Comparison of ENCODE assay signal across 21 cellular contexts in the genomic region with DNA sequence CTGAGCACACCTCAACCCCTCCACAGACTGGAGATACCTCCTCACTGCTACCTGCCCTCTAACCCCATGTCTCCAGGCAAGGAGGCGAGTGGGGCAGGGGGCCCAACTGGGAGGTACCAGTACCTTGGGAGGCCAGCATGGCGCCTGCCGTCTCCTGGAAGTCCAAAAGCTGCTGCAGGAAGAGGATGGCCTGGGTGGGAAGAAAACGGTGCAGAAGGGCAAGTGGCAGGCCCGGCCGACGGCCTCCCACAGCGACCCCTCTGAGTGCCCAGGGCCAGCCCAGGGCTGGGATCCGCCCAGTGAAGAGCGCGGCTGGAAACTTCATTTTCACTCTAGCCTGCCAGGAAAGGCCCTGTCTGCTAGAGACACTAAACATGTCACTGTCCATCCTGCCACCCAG. TPM values are rescaled to one million over a fixed set of nuclear protein-coding genes. Genes with fewer than 3 reads are reported as not detected.
DNase-seq lines count a peak whose midpoint lies in the region; ATAC-seq and TF ChIP-seq lines count a peak whose summit lies in the region.
"Had no signal": no experiment of that assay in that cellular context is flagged by ENCODE, and none has a peak within 500 bp of the region (broad histone marks: within the 10 kb centered on the region; RNA-seq: fewer than 3 reads in every experiment).

No MANE protein-coding gene starts in this region.

- peaks cover 5% of the 10 kb centered on the region for H3F3A ChIP-seq in SK-N-SH (replicated peaks; ENCODE audit: insufficient read depth)
- H3F3A ChIP-seq in neural progenitor cell (ENCODE audit: low read depth): no peaks in the 10 kb centered on the region

- H3K27ac ChIP-seq in SK-N-SH (ENCODE audit: low read depth in 2 of 2, low read length in 1 of 2) (no peak overlapping the region), osteoblast (ENCODE audit: low read depth, low read length) (no peak overlapping the region), neural progenitor cell (no peak overlapping the region)
- H3K27ac ChIP-seq: 22Rv1, A549, C4-2B, GM23248 had no signal

- peak; percentile 21 for DNase-seq in SK-N-SH
- no peak for DNase-seq in WTC11 (ENCODE audit: low spot score)
- DNase-seq in osteoblast (ENCODE audit: insufficient read length, low spot score, missing footprints): peak; percentile 35
- DNase-seq in neural progenitor cell (ENCODE audit: low spot score): no peak
- no peak for DNase-seq in GF-D8 (lab: John Stamatoyannopoulos, UW)
- DNase-seq: AML-193; CD4-positive, alpha-beta T cell; DND-41; EL; GM23248; HCEC 1CT had no signal

- H3K79me2 ChIP-seq in SK-N-SH (ENCODE audit: insufficient read depth): no peaks in the 10 kb centered on the region
- peaks cover 8% of the 10 kb centered on the region for H3K79me2 ChIP-seq in osteoblast (ENCODE audit: insufficient read depth, low read length)
- H3K79me2 ChIP-seq in neural progenitor cell (ENCODE audit: low read depth): no peaks in the 10 kb centered on the region

- H3K4me1 Mint-ChIP-seq in WTC11 (no peaks in the 10 kb centered on the region), neural progenitor cell (no peaks in the 10 kb centered on the region)

- no peaks in the 10 kb centered on the region for H3K9me3 ChIP-seq in SK-N-SH
- H3K9me3 ChIP-seq in osteoblast (ENCODE audit: low read depth, low read length): no peaks in the 10 kb centered on the region
- no peaks in the 10 kb centered on the region for H3K9me3 ChIP-seq in neural progenitor cell (ENCODE audit: low read depth)
- H3K9me3 ChIP-seq: A549, Caco-2 had no signal

- CTCF ChIA-PET in SK-N-SH (lab: Yijun Ruan, JAX): interaction anchor here (1.0 to 3.2 kb wide), 4 partner anchors 8 to 87 kb away, joined by 3 to 10 read pairs (median 4); partner anchors contain the start of genes CDK3, GALR2 and ZACN
- CTCF ChIA-PET in WTC11 (lab: Charles Lee): interaction anchor here (0.8 to 1.7 kb wide), 2 partner anchors 12 to 73 kb away, joined by 5 to 8 read pairs; no protein-coding TSS in a partner anchor

- H2AFZ ChIP-seq in SK-N-SH (ENCODE audit: low read depth) (no peak overlapping the region), osteoblast (ENCODE audit: low read length) (no peak overlapping the region), neural progenitor cell (replicated peaks) (no peak overlapping the region)
- H2AFZ ChIP-seq: GM23248 had no signal

- ATAC-seq in SK-N-SH treated with all-trans-retinoic acid at 6 μM for 48 hours (no peak), WTC11 (no peak), GM18909 (IDR thresholded peaks at IDR 0.05; ENCODE audit: poor library complexity, unreplicated experiment) (no peak)

- H4K20me1 ChIP-seq in SK-N-SH (ENCODE audit: insufficient read depth): no peaks in the 10 kb centered on the region
- peaks cover 10% of the 10 kb centered on the region for H4K20me1 ChIP-seq in osteoblast (ENCODE audit: insufficient read depth, low read length)
- H4K20me1 ChIP-seq in neural progenitor cell (ENCODE audit: low read depth): peaks cover 2% of the 10 kb centered on the region

- H3K9me3 Mint-ChIP-seq in WTC11 (no peaks in the 10 kb centered on the region), neural progenitor cell (no peaks in the 10 kb centered on the region)
- H3K9me3 Mint-ChIP-seq: CD4-positive, alpha-beta T cell had no signal

- H3K36me3 ChIP-seq in SK-N-SH (replicated peaks in 1 of 2; ENCODE audit: control insufficient read depth in 1 of 2, insufficient read depth in 2 of 2, low read length in 1 of 2): peaks cover 33 to 93% of the 10 kb centered on the region in 2 experiments
- H3K36me3 ChIP-seq in osteoblast (ENCODE audit: insufficient read depth, low read length): peaks cover 61% of the 10 kb centered on the region
- no peaks in the 10 kb centered on the region for H3K36me3 ChIP-seq in neural progenitor cell

- H3K4me3 Mint-ChIP-seq in WTC11: no peak overlapping the region
- H3K4me3 Mint-ChIP-seq in neural progenitor cell: no peak overlapping the region
- H3K4me3 Mint-ChIP-seq: CD4-positive, alpha-beta T cell had no signal

- H3K4me2 ChIP-seq in SK-N-SH (no peak overlapping the region), osteoblast (ENCODE audit: insufficient read depth, low read length) (no peak overlapping the region), neural progenitor cell (no peak overlapping the region)
- H3K4me2 ChIP-seq: A549 had no signal

- H3K27ac Mint-ChIP-seq in WTC11 (no peak overlapping the region), neural progenitor cell (no peak overlapping the region)
- H3K27ac Mint-ChIP-seq: CD4-positive, alpha-beta T cell had no signal

- H3K27me3 Mint-ChIP-seq in WTC11 (ENCODE audit: low read depth): no peaks in the 10 kb centered on the region
- H3K27me3 Mint-ChIP-seq in neural progenitor cell (ENCODE audit: insufficient read depth, low read depth): peaks cover 7% of the 10 kb centered on the region
- H3K27me3 Mint-ChIP-seq: CD4-positive, alpha-beta T cell had no signal

- no peaks in the 10 kb centered on the region for H3K9me2 ChIP-seq in SK-N-SH

- H3K27me3 ChIP-seq in SK-N-SH (ENCODE audit: insufficient read depth) (no peaks in the 10 kb centered on the region), osteoblast (ENCODE audit: insufficient read depth, low read length) (no peaks in the 10 kb centered on the region), neural progenitor cell (no peaks in the 10 kb centered on the region)

- H3K9ac ChIP-seq in SK-N-SH (no peak overlapping the region), neural progenitor cell (no peak overlapping the region)
- H3K9ac ChIP-seq: GM23248 had no signal

- no peak for TF ChIP-seq EP300 in SK-N-SH (IDR thresholded peaks at IDR 0.05; ENCODE audit: borderline replicate concordance in 1 of 2, low read depth in 1 of 2, low read length in 1 of 2)

- POLR2A ChIA-PET in SK-N-SH (lab: Yijun Ruan, JAX) (no interaction called here), WTC11 (lab: Charles Lee) (no interaction called here)

- TF ChIP-seq CTCF in SK-N-SH (IDR thresholded peaks at IDR 0.05) (no peak), WTC11 (IDR thresholded peaks at IDR 0.05) (no peak), osteoblast (IDR thresholded peaks at IDR 0.05; ENCODE audit: extremely low read depth, low read depth, low read length) (no peak), neural progenitor cell (IDR thresholded peaks at IDR 0.05) (no peak)

- H3K4me3 ChIP-seq in SK-N-SH (ENCODE audit: low read depth in 2 of 2, low read length in 1 of 2) (no peak overlapping the region), osteoblast (ENCODE audit: insufficient read depth, low read length) (no peak overlapping the region), neural progenitor cell (no peak overlapping the region)
- H3K4me3 ChIP-seq: A549, GM23248 had no signal

- H3K36me3 Mint-ChIP-seq in WTC11: peaks cover 35% of the 10 kb centered on the region
- H3K36me3 Mint-ChIP-seq in neural progenitor cell: peaks cover 14% of the 10 kb centered on the region

- H3K4me1 ChIP-seq in SK-N-SH (ENCODE audit: control insufficient read depth in 1 of 2, insufficient read depth in 2 of 2, low read depth in 1 of 2, low read length in 1 of 2) (no peaks in the 10 kb centered on the region), osteoblast (ENCODE audit: insufficient read depth, low read length) (no peaks in the 10 kb centered on the region), neural progenitor cell (no peaks in the 10 kb centered on the region)
- H3K4me1 ChIP-seq: A549, Caco-2 had no signal

- WGBS in SK-N-SH (ENCODE audit: low lambda C conversion rate): 91% methylated on average over 11 of the region's 11 CpGs

- no peak for TF ChIP-seq RAD21 in SK-N-SH (IDR thresholded peaks at IDR 0.05; ENCODE audit: low read length)

TF ChIP-seq in SK-N-SH, 30 proteins besides CTCF, POLR2A, EP300 and RAD21 (continues in another document):
- no peak for TF ChIP-seq RXRA (IDR thresholded peaks at IDR 0.05; ENCODE audit: borderline replicate concordance, low read depth)
- TF ChIP-seq NRF1 (IDR thresholded peaks at IDR 0.05; ENCODE audit: low read depth, low read length): no peak

TF ChIP-seq in SK-N-SH treated with all-trans-retinoic acid at 6 μM for 48 hours, 23 proteins besides CTCF, POLR2A, EP300 and RAD21 (continues in another document):
- TF ChIP-seq ESRRG (CRISPR knock-in tag; IDR thresholded peaks at IDR 0.05): no peak
- TF ChIP-seq ZNF70 (CRISPR knock-in tag; IDR thresholded peaks at IDR 0.05): no peak

TF ChIP-seq in WTC11, 78 proteins besides CTCF, POLR2A, EP300 and RAD21 (continues in another document):
- TF ChIP-seq EMX1 (CRISPR knock-in tag; IDR thresholded peaks at IDR 0.05) (no peak), FOXP1 (CRISPR knock-in tag; IDR thresholded peaks at IDR 0.05; ENCODE audit: borderline replicate concordance) (0 out of 2 replicates have a peak, but pooled peaks have one; percentile 14), ZNF138 (CRISPR knock-in tag; conservative IDR thresholded peaks at IDR 0.05) (no peak)

RNA-seq across cellular contexts. Expression of gene ZACN, which starts 8.5 kb away (rescaled TPM):
- polyA plus RNA-seq in SK-N-SH (2012; rRNA removed): 0.03 TPM in 1 of 2 replicates, not detected in the other
- 0.01 TPM in 1 of 2 replicates, not detected in the other for polyA plus RNA-seq in SK-N-SH (2012; cell fraction: cytosol; rRNA removed)
- 0.12 and 0.26 TPM in 2 replicates for polyA plus RNA-seq in SK-N-SH (2012; cell fraction: nucleus; rRNA removed)
- 0.07 to 0.28 TPM (median 0.11 TPM) in 3 replicates for total RNA-seq in WTC11 (2021)
- total RNA-seq in osteoblast: not detected in 2 replicates
- not detected in 2 replicates for total RNA-seq in neural progenitor cell (ENCODE audit: low replicate concordance)
- total RNA-seq: G401, GM23248, H4, HT-29 had no signal

RNA-seq across cellular contexts. Expression of gene GALR2, which starts 12.9 kb away (rescaled TPM):
- 0.05 and 0.08 TPM in 2 replicates for polyA plus RNA-seq in SK-N-SH (2012; rRNA removed)
- polyA plus RNA-seq in SK-N-SH (2012; cell fraction: cytosol; rRNA removed): 0.03 TPM in 2 replicates
- polyA plus RNA-seq in SK-N-SH (2012; cell fraction: nucleus; rRNA removed): 0.08 and 0.15 TPM in 2 replicates
- total RNA-seq in WTC11 (2021) (1.7 to 2.9 TPM (median 2.0 TPM) in 3 replicates), osteoblast (0.29 TPM in 1 of 2 replicates, not detected in the other), neural progenitor cell (ENCODE audit: low replicate concordance) (not detected in 2 replicates)
- total RNA-seq: GM23248 had no signal
- polyA plus RNA-seq: BJ had no signal

RNA-seq across cellular contexts. Expression of gene SRP68, which starts 15.2 kb away (rescaled TPM):
- polyA plus RNA-seq in SK-N-SH (2012; rRNA removed): 76.8 and 81.4 TPM in 2 replicates
- polyA plus RNA-seq in SK-N-SH (2012; cell fraction: cytosol; rRNA removed): 74.4 and 76.2 TPM in 2 replicates
- polyA plus RNA-seq in SK-N-SH (2012; cell fraction: nucleus; rRNA removed): 53.5 and 64.0 TPM in 2 replicates
- 80.5 to 90.7 TPM (median 82.0 TPM) in 3 replicates for total RNA-seq in WTC11 (2021)
- total RNA-seq in osteoblast: 22.7 and 25.3 TPM in 2 replicates
- total RNA-seq in neural progenitor cell (ENCODE audit: low replicate concordance): 31.7 and 32.8 TPM in 2 replicates

RNA-seq across cellular contexts. Expression of gene EXOC7, which starts 16.1 kb away (rescaled TPM):
- polyA plus RNA-seq in SK-N-SH (2012; rRNA removed): 129 and 167 TPM in 2 replicates
- 58.5 and 83.4 TPM in 2 replicates for polyA plus RNA-seq in SK-N-SH (2012; cell fraction: cytosol; rRNA removed)
- polyA plus RNA-seq in SK-N-SH (2012; cell fraction: nucleus; rRNA removed): 364 and 387 TPM in 2 replicates
- total RNA-seq in WTC11 (2021) (90.0 to 126 TPM (median 96.2 TPM) in 3 replicates), osteoblast (102 TPM in 2 replicates), neural progenitor cell (ENCODE audit: low replicate concordance) (64.3 and 72.8 TPM in 2 replicates)

RNA-seq across cellular contexts. Expression of gene FOXJ1, which starts 53.5 kb away (rescaled TPM):
- polyA plus RNA-seq in SK-N-SH (2012; rRNA removed): not detected in 2 replicates
- polyA plus RNA-seq in SK-N-SH (2012; cell fraction: cytosol; rRNA removed): 0.01 TPM in 2 replicates
- polyA plus RNA-seq in SK-N-SH (2012; cell fraction: nucleus; rRNA removed): 0.07 and 0.09 TPM in 2 replicates
- total RNA-seq in WTC11 (2021) (6.2 to 11.8 TPM (median 6.8 TPM) in 3 replicates), osteoblast (not detected in 2 replicates), neural progenitor cell (ENCODE audit: low replicate concordance) (0.49 and 1.7 TPM in 2 replicates)
- total RNA-seq: GM23248, H4 had no signal
- polyA plus RNA-seq: BJ, GM23248 had no signal

Comparison
In these comparisons a context has a peak if more than half of its experiments do, and no peak if none do; other contexts are left out.
1. DNase-seq: peak in SK-N-SH (single experiment) and osteoblast (single experiment); none in WTC11 (single experiment), neural progenitor cell (single experiment) and GF-D8 (single experiment).